In genomic region chr7:134317434-134317833, GRCh38 we compare ENCODE assay signal across 8 cellular contexts. TPM values are rescaled to one million over a fixed set of nuclear protein-coding genes. Genes with fewer than 3 reads are reported as not detected.
A peak's percentile ranks its signal among the peaks of the same experiment; 100 is the strongest.
DNase-seq lines count a peak whose midpoint lies in the region; ATAC-seq, FAIRE-seq and TF ChIP-seq lines count a peak whose summit lies in the region.

No MANE protein-coding gene starts in this region.

- H3K9me3 ChIP-seq in HepG2 (ENCODE audit: low read length): no peaks in the 10 kb centered on the region
- no peaks in the 10 kb centered on the region for H3K9me3 ChIP-seq in thoracic aorta

- H3K4me3 ChIP-seq in HepG2 (replicated peaks in 1 of 3; ENCODE audit: insufficient read depth in 1 of 3, low read depth in 2 of 3, low read length in 3 of 3) (peak overlapping the region; percentile 54 to 87 (median 62)), thoracic aorta (peak overlapping the region; percentile 96)

- no peaks in the 10 kb centered on the region for H4K20me1 ChIP-seq in HepG2 (ENCODE audit: insufficient read depth, low read length)

- peak overlapping the region; percentile 94 for H2AFZ ChIP-seq in HepG2 (ENCODE audit: low read length)

- intact Hi-C loops in HepG2 (cut with micrococcal nuclease; ENCODE audit: unreplicated experiment): loop anchor here (2.0 to 5.0 kb wide), 2 partner anchors 40 to 51 kb away; no protein-coding TSS in a partner anchor

- H3K27ac Mint-ChIP-seq in activated CD8-positive, alpha-beta memory T cell treated with anti-CD3 and anti-CD28 coated beads, Interleukin-2, amount 10 ng/mL, durations not matched to agents 7 days and 5 days: no peak overlapping the region
- H3K27ac Mint-ChIP-seq in activated naive CD8-positive, alpha-beta T cell: peak overlapping the region; percentile 86

- no peak; a peak in 1 of 4 replicates for TF ChIP-seq POLR2A in HepG2 (IDR thresholded peaks at IDR 0.05; ENCODE audit: insufficient read depth in 1 of 2, low read depth in 2 of 2, low read length in 2 of 2)

- H3K4me1 Mint-ChIP-seq in activated CD8-positive, alpha-beta memory T cell treated with anti-CD3 and anti-CD28 coated beads, Interleukin-2, amount 10 ng/mL, durations not matched to agents 7 days and 5 days: peaks cover 18% of the 10 kb centered on the region
- H3K4me1 Mint-ChIP-seq in activated naive CD8-positive, alpha-beta T cell (ENCODE audit: low read depth): peaks cover 21% of the 10 kb centered on the region

- no peak for TF ChIP-seq EP300 in HepG2 (IDR thresholded peaks at IDR 0.05; ENCODE audit: low read depth in 2 of 2, low read length in 2 of 2)
- no peak for TF ChIP-seq EP300 in HepG2 (CRISPR knock-in tag; IDR thresholded peaks at IDR 0.05; ENCODE audit: borderline replicate concordance)

- peaks cover 2% of the 10 kb centered on the region for H3K79me2 ChIP-seq in HepG2 (ENCODE audit: insufficient read depth, low read length)

- no peaks in the 10 kb centered on the region for H3K9me3 Mint-ChIP-seq in activated CD8-positive, alpha-beta memory T cell treated with anti-CD3 and anti-CD28 coated beads, Interleukin-2, amount 10 ng/mL, durations not matched to agents 7 days and 5 days (ENCODE audit: low read depth)
- H3K9me3 Mint-ChIP-seq in activated naive CD8-positive, alpha-beta T cell (ENCODE audit: low read depth): no peaks in the 10 kb centered on the region

- CTCF ChIA-PET in activated CD8-positive, alpha-beta memory T cell treated with anti-CD3 and anti-CD28 coated beads, Interleukin-2, amount 10 ng/mL, durations not matched to agents 7 days and 5 days (lab: Charles Lee): interaction anchor here (0.8 to 3.0 kb wide), 4 partner anchors 9 to 141 kb away, joined by 3 to 11 read pairs (median 4); partner anchors contain the start of gene AKR1B1
- CTCF ChIA-PET in HepG2 (lab: Yijun Ruan, JAX; ENCODE audit: low intra/inter-chr PET ratio, low total read pairs): no interaction called here

- H3K4me2 ChIP-seq in HepG2 (ENCODE audit: low read depth, low read length): peak overlapping the region; percentile 86

- H3K27me3 ChIP-seq in HepG2 (ENCODE audit: control insufficient read depth in 1 of 2, insufficient read depth in 2 of 2, low read length in 2 of 2): peaks cover 0 to 18% of the 10 kb centered on the region in 2 experiments; a peak in 3 of 5 replicates
- H3K27me3 ChIP-seq in thoracic aorta (replicated peaks; ENCODE audit: insufficient read depth): no peaks in the 10 kb centered on the region

- DNase-seq in activated CD8-positive, alpha-beta memory T cell treated with anti-CD3 and anti-CD28 coated beads, Interleukin-2, amount 10 ng/mL, durations not matched to agents 7 days and 5 days: no peak
- no peak for DNase-seq in activated CD8-positive, alpha-beta memory T cell treated with anti-CD3 and anti-CD28 coated beads for 24 hours
- DNase-seq in HepG2 (ENCODE audit: low spot score) (no peak), thoracic aorta (ENCODE audit: low spot score) (no peak), ureter (ENCODE audit: low spot score) (no peak), epidermal melanocyte (ENCODE audit: insufficient read length, low spot score) (no peak)

- TF ChIP-seq RAD21 in HepG2 (CRISPR knock-in tag; IDR thresholded peaks at IDR 0.05): no peak

- 18% methylated on average over 7 of the region's 7 CpGs for WGBS in HepG2 (ENCODE audit: low lambda C conversion rate)

- FAIRE-seq in HepG2 (lab: Jason Lieb, UNC): no peak

- ATAC-seq in activated CD8-positive, alpha-beta memory T cell treated with anti-CD3 and anti-CD28 coated beads, Interleukin-2, amount 10 ng/mL, durations not matched to agents 7 days and 5 days: no peak
- no peak for ATAC-seq in HepG2
- ATAC-seq in thoracic aorta (ENCODE audit: insufficient number of reproducible peaks, low FRiP score, low read depth): no peak
- no peak for ATAC-seq in HG03280 (IDR thresholded peaks at IDR 0.05; ENCODE audit: unreplicated experiment)

- peak overlapping the region; percentile 87 for H3K4me3 Mint-ChIP-seq in activated CD8-positive, alpha-beta memory T cell treated with anti-CD3 and anti-CD28 coated beads, Interleukin-2, amount 10 ng/mL, durations not matched to agents 7 days and 5 days
- peak overlapping the region; percentile 92 for H3K4me3 Mint-ChIP-seq in activated naive CD8-positive, alpha-beta T cell

- in situ Hi-C loops in HepG2 (cut with HindIII; ENCODE audit: extremely low pct_ligation_motif_present, low pct_unique_long_range_greater_than_20kb): no loop called here

- BruUV-seq in HepG2 (replicated peaks; lab: Mats Ljungman, UMichigan): no TSS peak

- no peak for TF ChIP-seq CTCF in HepG2 (CRISPR knock-in tag; IDR thresholded peaks at IDR 0.05)
- no peak for TF ChIP-seq CTCF in thoracic aorta (IDR thresholded peaks at IDR 0.05)

- H3K36me3 Mint-ChIP-seq in activated CD8-positive, alpha-beta memory T cell treated with anti-CD3 and anti-CD28 coated beads, Interleukin-2, amount 10 ng/mL, durations not matched to agents 7 days and 5 days: peaks cover 2% of the 10 kb centered on the region
- H3K36me3 Mint-ChIP-seq in activated naive CD8-positive, alpha-beta T cell: no peaks in the 10 kb centered on the region

- peaks cover 6% of the 10 kb centered on the region for H3K27me3 Mint-ChIP-seq in activated CD8-positive, alpha-beta memory T cell treated with anti-CD3 and anti-CD28 coated beads, Interleukin-2, amount 10 ng/mL, durations not matched to agents 7 days and 5 days
- H3K27me3 Mint-ChIP-seq in activated naive CD8-positive, alpha-beta T cell: peaks cover 2% of the 10 kb centered on the region

- H3K9ac ChIP-seq in HepG2 (ENCODE audit: insufficient read depth, low read depth, low read length): peak overlapping the region; percentile 61

- peaks cover 21% of the 10 kb centered on the region for H3K4me1 ChIP-seq in HepG2 (ENCODE audit: insufficient read depth, low read length)
- peaks cover 0 to 9% of the 10 kb centered on the region in 2 donors for H3K4me1 ChIP-seq in thoracic aorta (ENCODE audit: control insufficient read depth in 1 of 2, low read depth in 2 of 2)

- POLR2A ChIA-PET in HepG2 (lab: Yijun Ruan, JAX): interaction anchor here (0.9 to 1.5 kb wide), 7 partner anchors 13 to 115 kb away, joined by 3 to 13 read pairs (median 6); no protein-coding TSS in a partner anchor

- H3K27ac ChIP-seq in HepG2 (ENCODE audit: extremely low read length, insufficient read depth, low read length): no peak overlapping the region
- H3K27ac ChIP-seq in thoracic aorta: no peak overlapping the region

- no peaks in the 10 kb centered on the region for H3K36me3 ChIP-seq in HepG2 (replicated peaks in 1 of 2; ENCODE audit: control insufficient read depth in 1 of 2, insufficient read depth in 2 of 2, low read length in 2 of 2)
- H3K36me3 ChIP-seq in thoracic aorta: no peaks in the 10 kb centered on the region

TF ChIP-seq in HepG2, 621 proteins besides CTCF, POLR2A, EP300 and RAD21:
- TF ChIP-seq MAFK (conservative IDR thresholded peaks at IDR 0.05 in 1 of 2, IDR thresholded peaks at IDR 0.05 in 1 of 2; ENCODE audit: low read length in 2 of 2) (peak in 1 of 2 experiments; percentile 16; a peak in 2 of 4 replicates), ZNF773 (CRISPR knock-in tag; IDR thresholded peaks at IDR 0.05; ENCODE audit: borderline replicate concordance) (no peak)

RNA-seq across cellular contexts. Expression of gene SLC35B4, which starts 0.7 kb away (rescaled TPM):
- total RNA-seq in activated CD8-positive, alpha-beta memory T cell treated with anti-CD3 and anti-CD28 coated beads, Interleukin-2, amount 10 ng/mL, durations not matched to agents 7 days and 5 days: 10 to 100 TPM; 16.1 to 18.0 TPM
- 10.8 and 17.1 TPM in 2 replicates for total RNA-seq in HepG2 (2016; rRNA removed; fragmentation: Illumina TruSeq; extraction: Trizol)
- 1.7 and 2.6 TPM in 2 replicates for total RNA-seq in HepG2 (2016; cell fraction: cytosol; rRNA removed; fragmentation: Illumina TruSeq; extraction: Trizol; ENCODE audit: low read depth)
- total RNA-seq in HepG2 (2016; cell fraction: insoluble cytoplasmic fraction; rRNA removed; fragmentation: Illumina TruSeq; extraction: Trizol): 10.6 and 17.5 TPM in 2 replicates
- 6.0 and 6.2 TPM in 2 replicates for total RNA-seq in HepG2 (2016; cell fraction: membrane; rRNA removed; fragmentation: Illumina TruSeq; extraction: Trizol)
- 20.5 and 23.5 TPM in 2 replicates for total RNA-seq in HepG2 (2016; cell fraction: nucleus; rRNA removed; fragmentation: Illumina TruSeq; extraction: Trizol)
- 13.2 and 17.8 TPM in 2 replicates for polyA plus RNA-seq in HepG2 (2011; rRNA removed)
- polyA plus RNA-seq in HepG2 (2011; cell fraction: cytosol; rRNA removed): 9.1 and 10.5 TPM in 2 replicates
- 17.4 and 25.2 TPM in 2 replicates for polyA plus RNA-seq in HepG2 (2011; cell fraction: nucleus; rRNA removed)
- 8.8 and 9.4 TPM in 2 replicates for polyA plus RNA-seq in HepG2 (2012)
- polyA plus RNA-seq in HepG2 (2016; cell fraction: cytosol; fragmentation: Illumina TruSeq; extraction: Trizol; ENCODE audit: low read depth): 2.2 and 3.0 TPM in 2 replicates
- 9.1 and 9.9 TPM in 2 replicates for polyA plus RNA-seq in HepG2 (2016; cell fraction: insoluble cytoplasmic fraction; fragmentation: Illumina TruSeq; extraction: Trizol; ENCODE audit: low read depth)
- 3.4 and 3.9 TPM in 2 replicates for polyA plus RNA-seq in HepG2 (2016; cell fraction: membrane; fragmentation: Illumina TruSeq; extraction: Trizol; ENCODE audit: low read depth)
- 40.7 and 42.9 TPM in 2 replicates for polyA plus RNA-seq in HepG2 (2016; cell fraction: nucleus; fragmentation: Illumina TruSeq; extraction: Trizol; ENCODE audit: insufficient read depth, low read depth)
- 30.7 and 61.9 TPM in 2 replicates for polyA minus RNA-seq in HepG2 (2011; rRNA and poly(A)+ RNA removed; ENCODE audit: low replicate concordance)
- polyA minus RNA-seq in HepG2 (2011; cell fraction: cytosol; rRNA and poly(A)+ RNA removed): 8.2 and 14.1 TPM in 2 replicates
- polyA minus RNA-seq in HepG2 (2011; cell fraction: nucleus; rRNA and poly(A)+ RNA removed): 18.3 and 24.1 TPM in 2 replicates
- 10 to 100 TPM; 12.6 to 18.1 TPM for total RNA-seq in thoracic aorta
- 16.3 TPM for total RNA-seq in ureter
